18 cellular contexts compared by ENCODE assay signal in the genomic region with DNA sequence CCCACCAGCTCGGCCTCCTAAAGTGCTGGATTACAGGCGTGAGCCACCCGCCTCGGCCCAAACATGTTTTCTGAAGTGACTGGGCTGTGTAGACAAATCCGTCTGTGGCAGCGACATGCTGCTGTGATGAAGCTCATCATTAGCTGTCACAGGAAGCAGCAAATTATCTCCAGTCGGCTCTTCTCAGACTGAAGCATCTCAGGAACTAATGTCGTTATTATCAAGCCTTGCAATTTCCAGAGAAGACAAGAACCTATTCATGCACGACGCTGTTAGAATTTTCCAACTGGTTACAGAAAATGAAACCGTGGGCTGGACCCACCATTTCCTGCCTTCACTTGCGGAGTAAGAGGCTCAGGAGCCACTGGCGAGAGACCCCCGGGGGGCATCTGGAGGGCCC. TPM values are rescaled to one million over a fixed set of nuclear protein-coding genes. Genes with fewer than 3 reads are reported as not detected.
DNase-seq lines count a peak whose midpoint lies in the region; ATAC-seq, FAIRE-seq and TF ChIP-seq lines count a peak whose summit lies in the region.
"Had no signal": no experiment of that assay in that cellular context is flagged by ENCODE, and none has a peak within 500 bp of the region (broad histone marks: within the 10 kb centered on the region; RNA-seq: fewer than 3 reads in every experiment).

No MANE protein-coding gene starts in this region.

- H3K4me1 Mint-ChIP-seq in WTC11: no peaks in the 10 kb centered on the region

- 0 out of 2 replicates have a peak overlapping the region, but pooled peaks have one; percentile 12 for H3K4me3 ChIP-seq in BLaER1
- peak overlapping the region; percentile 49 for H3K4me3 ChIP-seq in neural cell (ENCODE audit: low read length)
- no peak overlapping the region for H3K4me3 ChIP-seq in small intestine (ENCODE audit: low read depth in 1 of 2, low read length in 2 of 2)
- H3K4me3 ChIP-seq: MG63, Peyer's patch had no signal

- no peaks in the 10 kb centered on the region for H3K9me3 ChIP-seq in BLaER1
- H3K9me3 ChIP-seq in neural cell (ENCODE audit: low read length): no peaks in the 10 kb centered on the region
- no peaks in the 10 kb centered on the region for H3K9me3 ChIP-seq in small intestine (ENCODE audit: control insufficient read depth, low read depth)
- H3K9me3 ChIP-seq: MG63, Peyer's patch had no signal

- 71 to 78% (median 77%) methylated on average over 14 of the region's 14 CpGs for WGBS in small intestine, 3 donors

- H3K79me2 ChIP-seq in neural cell (replicated peaks; ENCODE audit: insufficient read depth, low read length): no peaks in the 10 kb centered on the region

- H3K36me3 ChIP-seq in BLaER1 (no peaks in the 10 kb centered on the region), neural cell (ENCODE audit: insufficient read depth, low read length) (no peaks in the 10 kb centered on the region), small intestine (ENCODE audit: control insufficient read depth in 2 of 2, insufficient read depth in 2 of 2, low read length in 2 of 2) (no peaks in the 10 kb centered on the region)
- H3K36me3 ChIP-seq: MG63, Peyer's patch had no signal

- H4K20me1 ChIP-seq in BLaER1 (no peaks in the 10 kb centered on the region), neural cell (ENCODE audit: insufficient read depth) (no peaks in the 10 kb centered on the region)

- H3K4me1 ChIP-seq in BLaER1: peaks cover 86% of the 10 kb centered on the region
- H3K4me1 ChIP-seq in small intestine (ENCODE audit: control insufficient read depth in 2 of 2, insufficient read depth in 1 of 2, low read depth in 1 of 2, low read length in 1 of 2): peaks cover 0 to under 1% of the 10 kb centered on the region in 2 donors
- H3K4me1 ChIP-seq: Peyer's patch had no signal

- peak; percentile 64 for TF ChIP-seq EP300 in neural cell (conservative IDR thresholded peaks at IDR 0.05; ENCODE audit: poor library complexity, severe bottlenecking)

- H2AFZ ChIP-seq in neural cell (ENCODE audit: low read depth, low read length): no peak overlapping the region

- peak overlapping the region; percentile 95 for H3K4me2 ChIP-seq in BLaER1
- peak overlapping the region; percentile 35 for H3K4me2 ChIP-seq in neural cell (ENCODE audit: low read length)
- H3K4me2 ChIP-seq: KMS-11 had no signal

- H3F3A ChIP-seq in neural cell (ENCODE audit: insufficient read depth, low read length, poor library complexity, severe bottlenecking): no peaks in the 10 kb centered on the region

- ATAC-seq in WTC11: no peak

- CTCF ChIA-PET in WTC11 (lab: Charles Lee): no interaction called here

- H3K9ac ChIP-seq in BLaER1 (no peak overlapping the region), neural cell (ENCODE audit: low read length) (peak overlapping the region; percentile 61)
- H3K9ac ChIP-seq: KMS-11 had no signal

- H3K27ac Mint-ChIP-seq in WTC11: 0 out of 2 replicates have a peak overlapping the region, but pooled peaks have one; percentile 2

- TF ChIP-seq RAD21 in neural cell (conservative IDR thresholded peaks at IDR 0.05): no peak

- H3K4me3 Mint-ChIP-seq in WTC11: no peak overlapping the region

- POLR2A ChIA-PET in WTC11 (lab: Charles Lee): no interaction called here

- no peaks in the 10 kb centered on the region for H3K9me3 Mint-ChIP-seq in WTC11

- no peak for TF ChIP-seq CTCF in WTC11 (IDR thresholded peaks at IDR 0.05)
- TF ChIP-seq CTCF in neural cell (IDR thresholded peaks at IDR 0.05; ENCODE audit: poor library complexity, severe bottlenecking): no peak

- no peaks in the 10 kb centered on the region for H3K9me2 ChIP-seq in neural cell (ENCODE audit: insufficient read depth, low read length)

- FAIRE-seq in small intestine (lab: Jason Lieb, UNC): no peak
- FAIRE-seq: GM18507, H54 had no signal

- H3K27me3 ChIP-seq in BLaER1 (no peaks in the 10 kb centered on the region), neural cell (ENCODE audit: insufficient read depth, low read depth, low read length) (no peaks in the 10 kb centered on the region), small intestine (ENCODE audit: control insufficient read depth in 2 of 2, insufficient read depth in 2 of 2, low read length in 2 of 2) (no peaks in the 10 kb centered on the region)
- H3K27me3 ChIP-seq: MG63, Peyer's patch had no signal

- peak overlapping the region; percentile 71 for H3K27ac ChIP-seq in BLaER1
- peak overlapping the region; percentile 86 for H3K27ac ChIP-seq in neural cell (ENCODE audit: low read length)
- no peak overlapping the region for H3K27ac ChIP-seq in small intestine (ENCODE audit: low read depth in 1 of 2, low read length in 1 of 2)
- H3K27ac ChIP-seq: HL-60, KMS-11, Peyer's patch had no signal

- H3K27me3 Mint-ChIP-seq in WTC11 (ENCODE audit: low read depth): no peaks in the 10 kb centered on the region

- peak; percentile 94 for DNase-seq in COLO829 (ENCODE audit: low spot score)
- DNase-seq in WTC11 (ENCODE audit: low spot score): no peak
- DNase-seq in SW480 (ENCODE audit: low spot score): no peak
- DNase-seq in NCI-H524 treated with DMSO at 0.1 percent for 48 hours (lab: John Stamatoyannopoulos, UW): no peak
- no peak for DNase-seq in small intestine
- DNase-seq: DMS153, MG63, NCI-H2029, NCI-H446, NCI-H82, Peyer's patch, SHP77 treated with DMSO at 0.1 percent for 48 hours had no signal

- no peaks in the 10 kb centered on the region for H3K36me3 Mint-ChIP-seq in WTC11

TF ChIP-seq in WTC11, 78 proteins besides CTCF, POLR2A, EP300 and RAD21 (continues in another document):
- TF ChIP-seq ZNF425 (CRISPR knock-in tag; conservative IDR thresholded peaks at IDR 0.05) (no peak), JAZF1 (CRISPR knock-in tag; IDR thresholded peaks at IDR 0.05) (no peak), MXD4 (CRISPR knock-in tag; IDR thresholded peaks at IDR 0.05; ENCODE audit: borderline replicate concordance) (no peak)
- TF ChIP-seq, protein P1, sequence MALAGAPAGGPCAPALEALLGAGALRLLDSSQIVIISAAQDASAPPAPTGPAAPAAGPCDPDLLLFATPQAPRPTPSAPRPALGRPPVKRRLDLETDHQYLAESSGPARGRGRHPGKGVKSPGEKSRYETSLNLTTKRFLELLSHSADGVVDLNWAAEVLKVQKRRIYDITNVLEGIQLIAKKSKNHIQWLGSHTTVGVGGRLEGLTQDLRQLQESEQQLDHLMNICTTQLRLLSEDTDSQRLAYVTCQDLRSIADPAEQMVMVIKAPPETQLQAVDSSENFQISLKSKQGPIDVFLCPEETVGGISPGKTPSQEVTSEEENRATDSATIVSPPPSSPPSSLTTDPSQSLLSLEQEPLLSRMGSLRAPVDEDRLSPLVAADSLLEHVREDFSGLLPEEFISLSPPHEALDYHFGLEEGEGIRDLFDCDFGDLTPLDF (CRISPR knock-in tag; IDR thresholded peaks at IDR 0.05): no peak

TF ChIP-seq in neural cell, 6 proteins besides CTCF, POLR2A, EP300 and RAD21:
- no peak for TF ChIP-seq TAF1 (IDR thresholded peaks at IDR 0.05; ENCODE audit: low read depth)
- TF ChIP-seq MXI1 (conservative IDR thresholded peaks at IDR 0.05; ENCODE audit: poor library complexity, severe bottlenecking): no peak
- TF ChIP-seq REST (IDR thresholded peaks at IDR 0.05; ENCODE audit: borderline replicate concordance): peak; percentile 60
- peak; percentile 16 for TF ChIP-seq SMC3 (conservative IDR thresholded peaks at IDR 0.05; ENCODE audit: poor library complexity)
- TF ChIP-seq POLR2AphosphoS5 (IDR thresholded peaks at IDR 0.05): peak; percentile 80
- no peak for TF ChIP-seq EZH2 (IDR thresholded peaks at IDR 0.05; ENCODE audit: borderline replicate concordance, insufficient read depth, low read length, poor library complexity, severe bottlenecking)
TF ChIP-seq in neural cell: peak in this region for 3.

RNA-seq across cellular contexts. Expression of gene NTSR1, which starts 17.2 kb away (rescaled TPM):
- total RNA-seq in WTC11 (2021): 0.57 to 0.85 TPM (median 0.63 TPM) in 3 replicates
- 0.05 and 0.22 TPM in 2 replicates for polyA plus RNA-seq in neural cell
- not detected in 2 replicates for polyA minus RNA-seq in neural cell
- polyA plus RNA-seq in small intestine: 1 to 10 TPM in 1 of 3 donors, not detected in 2; 1.2 TPM

RNA-seq across cellular contexts. Expression of gene SLCO4A1, which starts 49.2 kb away (rescaled TPM):
- 15.2 to 19.9 TPM (median 18.5 TPM) in 3 replicates for total RNA-seq in WTC11 (2021)
- polyA plus RNA-seq in neural cell: 2.5 and 3.5 TPM in 2 replicates
- 1.5 and 1.7 TPM in 2 replicates for polyA minus RNA-seq in neural cell
- 10 to 100 TPM in 1 of 3 donors, 1 to 10 TPM in 2; 2.2 to 22.4 (median 4.9) TPM for polyA plus RNA-seq in small intestine

Comparison
In these comparisons a context has a peak if more than half of its experiments do, and no peak if none do; other contexts are left out.
1. H3K27ac ChIP-seq: peak in BLaER1 (single experiment) and neural cell (single experiment); none in small intestine (0 of 2).
2. H3K4me3 ChIP-seq: peak in BLaER1 (single experiment) and neural cell (single experiment); none in small intestine (0 of 2).